Comparison of ENCODE assay signal across 8 cellular contexts in the genomic region with DNA sequence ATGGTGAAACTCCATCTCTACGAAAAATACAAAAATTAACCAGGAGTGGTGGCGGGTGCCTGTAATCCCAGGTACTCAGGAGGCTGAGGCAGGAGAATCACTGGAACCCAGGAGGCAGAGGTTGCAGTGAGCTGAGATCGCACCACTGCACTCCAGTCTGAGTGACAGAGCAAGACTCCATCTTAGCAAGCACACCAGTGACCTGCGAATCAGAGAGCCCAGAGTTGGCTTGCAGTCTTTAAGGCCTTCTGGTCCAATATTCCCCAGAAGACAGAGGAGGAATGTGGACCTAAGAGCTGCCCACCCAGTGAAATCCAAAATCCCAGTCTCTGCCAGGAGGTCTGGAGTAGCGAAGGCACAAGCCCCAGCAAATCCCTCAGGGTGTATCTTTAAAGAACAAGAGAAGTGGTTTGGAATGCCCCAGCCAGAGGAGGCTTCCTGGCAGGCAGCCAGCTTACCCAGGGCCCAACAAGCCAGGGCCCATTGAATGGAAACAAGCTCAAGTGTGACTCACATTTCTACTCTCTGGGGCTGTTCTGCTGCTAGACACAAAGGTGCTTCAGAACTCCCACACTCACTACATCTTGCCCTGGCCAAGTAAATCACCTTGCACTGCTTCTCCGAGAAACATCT. TPM values are rescaled to one million over a fixed set of nuclear protein-coding genes. Genes with fewer than 3 reads are reported as not detected.
DNase-seq lines count a peak whose midpoint lies in the region; ATAC-seq and TF ChIP-seq lines count a peak whose summit lies in the region.

No MANE protein-coding gene starts in this region.

- H4K20me1 ChIP-seq in SK-N-SH (ENCODE audit: insufficient read depth): no peaks in the 10 kb centered on the region

- H2AFZ ChIP-seq in SK-N-SH (ENCODE audit: low read depth): peak overlapping the region; percentile 75; the same call in 1 of the 2 replicates

- ATAC-seq in GM21367 (IDR thresholded peaks at IDR 0.05; ENCODE audit: unreplicated experiment): no peak

- intact Hi-C loops in esophagus muscularis mucosa (cut with DNase I): no loop called here

- H3K79me2 ChIP-seq in SK-N-SH (ENCODE audit: insufficient read depth): peaks cover 75% of the 10 kb centered on the region

- H3F3A ChIP-seq in SK-N-SH (replicated peaks; ENCODE audit: insufficient read depth): peaks cover 21% of the 10 kb centered on the region

- H3K4me2 ChIP-seq in SK-N-SH: no peak overlapping the region

- H3K4me1 ChIP-seq in SK-N-SH (ENCODE audit: control insufficient read depth in 1 of 2, insufficient read depth in 2 of 2, low read depth in 1 of 2, low read length in 1 of 2) (peaks cover 3 to 4% of the 10 kb centered on the region in 2 experiments; a peak in 2 of 4 replicates), tibial nerve (no peaks in the 10 kb centered on the region), esophagus muscularis mucosa (no peaks in the 10 kb centered on the region)

- H3K27me3 ChIP-seq in SK-N-SH (ENCODE audit: insufficient read depth) (no peaks in the 10 kb centered on the region), tibial nerve (no peaks in the 10 kb centered on the region), esophagus muscularis mucosa (no peaks in the 10 kb centered on the region)

- H3K9me3 ChIP-seq in SK-N-SH (no peaks in the 10 kb centered on the region), tibial nerve (no peaks in the 10 kb centered on the region), esophagus muscularis mucosa (no peaks in the 10 kb centered on the region)

- no peak for TF ChIP-seq RAD21 in SK-N-SH (IDR thresholded peaks at IDR 0.05; ENCODE audit: low read length)

- CTCF ChIA-PET in SK-N-SH (lab: Yijun Ruan, JAX): interaction anchor here (0.9 kb wide), 1 partner anchor 27 kb away, joined by 3 read pairs; no protein-coding TSS in a partner anchor

- TF ChIP-seq POLR2A in tibial nerve (IDR thresholded peaks at IDR 0.05) (no peak), esophagus muscularis mucosa (IDR thresholded peaks at IDR 0.05; ENCODE audit: low read depth) (no peak)

- TF ChIP-seq CTCF in SK-N-SH (IDR thresholded peaks at IDR 0.05) (no peak), tibial nerve (IDR thresholded peaks at IDR 0.05) (no peak), esophagus muscularis mucosa (IDR thresholded peaks at IDR 0.05) (no peak)

- no peak overlapping the region for H3K9ac ChIP-seq in SK-N-SH

- H3K4me3 ChIP-seq in SK-N-SH (ENCODE audit: low read depth in 2 of 2, low read length in 1 of 2) (no peak overlapping the region), tibial nerve (no peak overlapping the region), esophagus muscularis mucosa (no peak overlapping the region)

- TF ChIP-seq EP300 in SK-N-SH (IDR thresholded peaks at IDR 0.05; ENCODE audit: borderline replicate concordance in 1 of 2, low read depth in 1 of 2, low read length in 1 of 2): no peak
- TF ChIP-seq EP300 in tibial nerve (IDR thresholded peaks at IDR 0.05): no peak
- TF ChIP-seq EP300 in esophagus muscularis mucosa (IDR thresholded peaks at IDR 0.05): no peak

- H3K27ac ChIP-seq in SK-N-SH (ENCODE audit: low read depth in 2 of 2, low read length in 1 of 2) (peak overlapping the region; percentile 18 to 71; a peak in 3 of 4 replicates), epithelial cell of prostate (peak overlapping the region; percentile 78), tibial nerve (no peak overlapping the region), esophagus muscularis mucosa (replicated peaks in 1 of 4) (no peak overlapping the region)

- H3K36me3 ChIP-seq in SK-N-SH (replicated peaks in 1 of 2; ENCODE audit: control insufficient read depth in 1 of 2, insufficient read depth in 2 of 2, low read length in 1 of 2): peaks cover 13 to 15% of the 10 kb centered on the region in 2 experiments
- peaks cover 0 to 40% (median 0%) of the 10 kb centered on the region in 3 donors for H3K36me3 ChIP-seq in tibial nerve
- H3K36me3 ChIP-seq in esophagus muscularis mucosa: peaks cover 0 to 33% (median 5%) of the 10 kb centered on the region in 4 donors

- WGBS in SK-N-SH (ENCODE audit: low lambda C conversion rate): 83% methylated on average over 5 of the region's 6 CpGs
- 85 to 88% methylated on average over 6 of the region's 6 CpGs for WGBS in tibial nerve, 2 donors
- 89% methylated on average over 6 of the region's 6 CpGs for WGBS in esophagus muscularis mucosa

- DNase-seq in COLO668 (lab: John Stamatoyannopoulos, UW; ENCODE audit: unreplicated experiment) (peak; percentile 92), HK-2 (ENCODE audit: unreplicated experiment) (peak; percentile 77), SK-N-SH (no peak), epithelial cell of prostate (ENCODE audit: low read depth, low spot score) (peak; percentile 84), tibial nerve (ENCODE audit: low spot score in 2 of 2) (no peak), esophagus muscularis mucosa (ENCODE audit: extremely low spot score) (no peak)
- peak; percentile 56 to 61 for DNase-seq in stimulated activated CD4-positive, alpha-beta T cell treated with anti-CD3 and anti-CD28 coated beads, Interleukin-4, amount 100 ng/mL, for 4 hours

- H3K9me2 ChIP-seq in SK-N-SH: no peaks in the 10 kb centered on the region

- POLR2A ChIA-PET in SK-N-SH (lab: Yijun Ruan, JAX): no interaction called here

TF ChIP-seq in SK-N-SH, 30 proteins besides CTCF, POLR2A, EP300 and RAD21:
- no peak for TF ChIP-seq EZH2phosphoT487 (IDR thresholded peaks at IDR 0.05; ENCODE audit: borderline replicate concordance, low read depth)
- TF ChIP-seq, protein P1, sequence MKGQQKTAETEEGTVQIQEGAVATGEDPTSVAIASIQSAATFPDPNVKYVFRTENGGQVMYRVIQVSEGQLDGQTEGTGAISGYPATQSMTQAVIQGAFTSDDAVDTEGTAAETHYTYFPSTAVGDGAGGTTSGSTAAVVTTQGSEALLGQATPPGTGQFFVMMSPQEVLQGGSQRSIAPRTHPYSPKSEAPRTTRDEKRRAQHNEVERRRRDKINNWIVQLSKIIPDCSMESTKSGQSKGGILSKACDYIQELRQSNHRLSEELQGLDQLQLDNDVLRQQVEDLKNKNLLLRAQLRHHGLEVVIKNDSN (IDR thresholded peaks at IDR 0.05; ENCODE audit: borderline replicate concordance, low read depth): no peak
- TF ChIP-seq NFIC (IDR thresholded peaks at IDR 0.05; ENCODE audit: borderline replicate concordance): peak; percentile 88
- no peak for TF ChIP-seq TEAD4 (IDR thresholded peaks at IDR 0.05; ENCODE audit: borderline replicate concordance, insufficient read depth)
- TF ChIP-seq TCF12 (IDR thresholded peaks at IDR 0.05): peak; percentile 8; the same call in 1 of the 2 replicates
- TF ChIP-seq, protein P2, sequence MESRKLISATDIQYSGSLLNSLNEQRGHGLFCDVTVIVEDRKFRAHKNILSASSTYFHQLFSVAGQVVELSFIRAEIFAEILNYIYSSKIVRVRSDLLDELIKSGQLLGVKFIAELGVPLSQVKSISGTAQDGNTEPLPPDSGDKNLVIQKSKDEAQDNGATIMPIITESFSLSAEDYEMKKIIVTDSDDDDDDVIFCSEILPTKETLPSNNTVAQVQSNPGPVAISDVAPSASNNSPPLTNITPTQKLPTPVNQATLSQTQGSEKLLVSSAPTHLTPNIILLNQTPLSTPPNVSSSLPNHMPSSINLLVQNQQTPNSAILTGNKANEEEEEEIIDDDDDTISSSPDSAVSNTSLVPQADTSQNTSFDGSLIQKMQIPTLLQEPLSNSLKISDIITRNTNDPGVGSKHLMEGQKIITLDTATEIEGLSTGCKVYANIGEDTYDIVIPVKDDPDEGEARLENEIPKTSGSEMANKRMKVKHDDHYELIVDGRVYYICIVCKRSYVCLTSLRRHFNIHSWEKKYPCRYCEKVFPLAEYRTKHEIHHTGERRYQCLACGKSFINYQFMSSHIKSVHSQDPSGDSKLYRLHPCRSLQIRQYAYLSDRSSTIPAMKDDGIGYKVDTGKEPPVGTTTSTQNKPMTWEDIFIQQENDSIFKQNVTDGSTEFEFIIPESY (IDR thresholded peaks at IDR 0.05; ENCODE audit: borderline replicate concordance, low read depth): no peak
- no peak for TF ChIP-seq FOXM1 (IDR thresholded peaks at IDR 0.05; ENCODE audit: low read depth)
- TF ChIP-seq FOSL2 (IDR thresholded peaks at IDR 0.05; ENCODE audit: borderline replicate concordance, low read depth): peak; percentile 65; the same call in 1 of the 2 replicates

RNA-seq across cellular contexts. Expression of a gene that starts 23.9 kb away (rescaled TPM):
- 19.2 and 20.1 TPM in 2 replicates for polyA plus RNA-seq in SK-N-SH (2012; rRNA removed)
- polyA plus RNA-seq in SK-N-SH (2012; cell fraction: cytosol; rRNA removed): 9.8 and 15.5 TPM in 2 replicates
- 18.7 and 21.3 TPM in 2 replicates for polyA plus RNA-seq in SK-N-SH (2012; cell fraction: nucleus; rRNA removed)
- total RNA-seq in tibial nerve (1 to 10 TPM; 2.7 to 9.0 (median 6.6) TPM), esophagus muscularis mucosa (10 to 100 TPM; 19.5 to 46.7 (median 22.9) TPM)

Comparison
In these comparisons a context has a peak if more than half of its experiments do, and no peak if none do; other contexts are left out.
1. DNase-seq: peak in COLO668 (single experiment), HK-2 (single experiment), epithelial cell of prostate (single experiment) and stimulated activated CD4-positive, alpha-beta T cell treated with anti-CD3 and anti-CD28 coated beads, Interleukin-4, amount 100 ng/mL, for 4 hours (2 of 2); none in SK-N-SH (single experiment), tibial nerve (0 of 2) and esophagus muscularis mucosa (single experiment).
2. H3K27ac ChIP-seq: peak in SK-N-SH (2 of 2) and epithelial cell of prostate (single experiment); none in tibial nerve (0 of 4) and esophagus muscularis mucosa (0 of 4).